ENCODE assay signal across 24 cellular contexts in genomic region chr20:42441862-42442196, GRCh38.
"Had no signal": no experiment of that assay in that cellular context is flagged by ENCODE, and none has a peak within 500 bp of the region (broad histone marks: within the 10 kb centered on the region; RNA-seq: fewer than 3 reads in every experiment).

No MANE protein-coding gene starts in this region.

- H3K4me1 ChIP-seq: body of pancreas, left lung, pancreas, spleen had no signal

- H3K4me3 Mint-ChIP-seq: activated CD4-positive, alpha-beta memory T cell treated with anti-CD3 and anti-CD28 coated beads for 36 hours; activated CD4-positive, alpha-beta T cell treated with anti-CD3 and anti-CD28 coated beads for 36 hours; activated naive CD8-positive, alpha-beta T cell treated with anti-CD3 and anti-CD28 coated beads for 36 hours; activated T-helper 1 cell treated with anti-CD3 and anti-CD28 coated beads, Interleukin-12 subunit alpha, Interleukin-12 subunit beta, Interleukin-2, Interleukin-4 antibody, amounts not matched to agents 30 ng/mL and 10 ng/mL and 1 ng/mL, durations not matched to agents 14 hours and 24 hours and 36 hours; central memory CD8-positive, alpha-beta T cell; naive thymus-derived CD4-positive, alpha-beta T cell; stimulated activated memory B cell treated with anti-CD40 and anti-IgM and Interleukin-4, amounts not matched to agents 10 μg/mL and 1 μg/mL and 100 μg/mL, for 72 hours; WTC11 had no signal

- FAIRE-seq: endometrium, frontal cortex, keratinocyte, pancreas had no signal

- H3K27me3 ChIP-seq: body of pancreas, left lung, pancreas, sigmoid colon, spleen had no signal

- H3K27me3 Mint-ChIP-seq: activated CD4-positive, alpha-beta memory T cell treated with anti-CD3 and anti-CD28 coated beads for 36 hours; activated CD4-positive, alpha-beta T cell treated with anti-CD3 and anti-CD28 coated beads for 36 hours; central memory CD8-positive, alpha-beta T cell; stimulated activated memory B cell treated with anti-CD40 and anti-IgM and Interleukin-4, amounts not matched to agents 10 μg/mL and 1 μg/mL and 100 μg/mL, for 72 hours had no signal

- H3K9me3 Mint-ChIP-seq: activated CD4-positive, alpha-beta memory T cell treated with anti-CD3 and anti-CD28 coated beads for 36 hours; activated T-helper 1 cell treated with anti-CD3 and anti-CD28 coated beads, Interleukin-12 subunit alpha, Interleukin-12 subunit beta, Interleukin-2, Interleukin-4 antibody, amounts not matched to agents 30 ng/mL and 10 ng/mL and 1 ng/mL, durations not matched to agents 14 hours and 24 hours and 36 hours; stimulated activated memory B cell treated with anti-CD40 and anti-IgM and Interleukin-4, amounts not matched to agents 10 μg/mL and 1 μg/mL and 100 μg/mL, for 72 hours; WTC11 had no signal

- H3K27ac ChIP-seq: body of pancreas, left lung, pancreas, sigmoid colon, spleen had no signal

- H3K4me3 ChIP-seq: body of pancreas, coronary artery, left lung, pancreas, sigmoid colon, spleen had no signal

- H3K27ac Mint-ChIP-seq: activated CD4-positive, alpha-beta memory T cell treated with anti-CD3 and anti-CD28 coated beads for 36 hours; activated CD4-positive, alpha-beta T cell treated with anti-CD3 and anti-CD28 coated beads for 36 hours; activated naive CD8-positive, alpha-beta T cell treated with anti-CD3 and anti-CD28 coated beads for 36 hours; activated T-helper 1 cell treated with anti-CD3 and anti-CD28 coated beads, Interleukin-12 subunit alpha, Interleukin-12 subunit beta, Interleukin-2, Interleukin-4 antibody, amounts not matched to agents 30 ng/mL and 10 ng/mL and 1 ng/mL, durations not matched to agents 14 hours and 24 hours and 36 hours; stimulated activated memory B cell treated with anti-CD40 and anti-IgM and Interleukin-4, amounts not matched to agents 10 μg/mL and 1 μg/mL and 100 μg/mL, for 72 hours; WTC11 had no signal

- DNase-seq: activated CD4-positive, alpha-beta memory T cell treated with anti-CD3 and anti-CD28 coated beads for 36 hours; activated CD4-positive, alpha-beta T cell treated with anti-CD3 and anti-CD28 coated beads for 36 hours; activated naive CD8-positive, alpha-beta T cell treated with anti-CD3 and anti-CD28 coated beads for 36 hours; activated T-cell treated with anti-CD3 and anti-CD28 coated beads for 4 hours; amniotic stem cell; body of pancreas; erythroblast; left lung; mesenchymal stem cell; naive thymus-derived CD4-positive, alpha-beta T cell; pancreas; sigmoid colon; spleen; stimulated activated CD4-positive, alpha-beta T cell treated with anti-CD3 and anti-CD28 coated beads, Interleukin-4, amount 100 ng/mL, for 4 hours; SW 1271; T-helper 2 cell had no signal

- H3K36me3 ChIP-seq: left lung, pancreas, sigmoid colon, spleen had no signal

- H3K36me3 Mint-ChIP-seq: activated CD4-positive, alpha-beta memory T cell treated with anti-CD3 and anti-CD28 coated beads for 36 hours; activated naive CD8-positive, alpha-beta T cell treated with anti-CD3 and anti-CD28 coated beads for 36 hours; naive thymus-derived CD4-positive, alpha-beta T cell; stimulated activated memory B cell treated with anti-CD40 and anti-IgM and Interleukin-4, amounts not matched to agents 10 μg/mL and 1 μg/mL and 100 μg/mL, for 72 hours; WTC11 had no signal

- H3K9me3 ChIP-seq: body of pancreas, left lung, pancreas, sigmoid colon, spleen had no signal

- H3K4me1 Mint-ChIP-seq: activated CD4-positive, alpha-beta T cell treated with anti-CD3 and anti-CD28 coated beads for 36 hours; activated naive CD8-positive, alpha-beta T cell treated with anti-CD3 and anti-CD28 coated beads for 36 hours; central memory CD8-positive, alpha-beta T cell; stimulated activated memory B cell treated with anti-CD40 and anti-IgM and Interleukin-4, amounts not matched to agents 10 μg/mL and 1 μg/mL and 100 μg/mL, for 72 hours had no signal
